In genomic region chr7:35504365-35504764, GRCh38 we compare ENCODE assay signal across 22 cellular contexts.
DNase-seq lines count a peak whose midpoint lies in the region; ATAC-seq, FAIRE-seq and TF ChIP-seq lines count a peak whose summit lies in the region.
"Had no signal": no experiment of that assay in that cellular context is flagged by ENCODE, and none has a peak within 500 bp of the region (broad histone marks: within the 10 kb centered on the region; RNA-seq: fewer than 3 reads in every experiment).

No MANE protein-coding gene starts in this region.

- intact Hi-C loops in left lung (cut with DNase I) = no loop called here

- TF ChIP-seq RAD21 in A549 (conservative IDR thresholded peaks at IDR 0.05 in 1 of 2, IDR thresholded peaks at IDR 0.05 in 1 of 2) (no peak), Ishikawa (IDR thresholded peaks at IDR 0.05; ENCODE audit: low read depth) (no peak)

- H3K4me1 ChIP-seq in A549 (no peaks in the 10 kb centered on the region), left lung (no peaks in the 10 kb centered on the region)

- H3K79me2 ChIP-seq in SU-DHL-6 (ENCODE audit: insufficient read depth, low read length) = no peaks in the 10 kb centered on the region

- POLR2A ChIA-PET in A549 (lab: Yijun Ruan, JAX) = no interaction called here

- no peak overlapping the region for H3K27ac ChIP-seq in A549
- H3K27ac ChIP-seq in SU-DHL-6 (ENCODE audit: low read depth, low read length) = no peak overlapping the region
- H3K27ac ChIP-seq in left lung = no peak overlapping the region
- H3K27ac ChIP-seq: C4-2B, HL-60, PC-9, RWPE1, SK-N-MC had no signal

- FAIRE-seq in A549 (lab: Jason Lieb, UNC) = no peak
- FAIRE-seq: D721Med had no signal

- H3K9ac ChIP-seq in SU-DHL-6 (ENCODE audit: low read length) = no peak overlapping the region

- peak overlapping the region; percentile 36 for H2AFZ ChIP-seq in SU-DHL-6 (ENCODE audit: low read depth, low read length, severe bottlenecking)

- no peaks in the 10 kb centered on the region for H4K20me1 ChIP-seq in SU-DHL-6 (ENCODE audit: low read depth, low read length)

- no peak overlapping the region for H3K4me3 ChIP-seq in A549
- no peak overlapping the region for H3K4me3 ChIP-seq in SU-DHL-6 (ENCODE audit: insufficient read depth, low read length, poor library complexity, severe bottlenecking)
- H3K4me3 ChIP-seq in left lung = no peak overlapping the region
- H3K4me3 ChIP-seq: PC-9, SK-N-MC had no signal

- CTCF ChIA-PET in A549 (lab: Yijun Ruan, JAX) = interaction anchor here (5.7 kb wide), 1 partner anchor 16 kb away, joined by 20 read pairs; no protein-coding TSS in a partner anchor

- H3K4me2 ChIP-seq in A549 (no peak overlapping the region), SU-DHL-6 (ENCODE audit: low read depth, low read length, poor library complexity, severe bottlenecking) (no peak overlapping the region)
- H3K4me2 ChIP-seq: PC-9 had no signal

- no peaks in the 10 kb centered on the region for H3K9me2 ChIP-seq in SU-DHL-6 (replicated peaks; ENCODE audit: insufficient read depth, low read length)

- no peak for ATAC-seq in A549
- ATAC-seq in left lung = no peak
- ATAC-seq: T-cell had no signal

- H3F3A ChIP-seq in SU-DHL-6 (ENCODE audit: insufficient read depth) = no peaks in the 10 kb centered on the region

- no peaks in the 10 kb centered on the region for H3K27me3 ChIP-seq in SU-DHL-6 (ENCODE audit: low read length)
- H3K27me3 ChIP-seq in left lung = no peaks in the 10 kb centered on the region

- DNase-seq in A549 (ENCODE audit: low read depth in 1 of 2, low spot score in 1 of 2) = no peak
- peak; percentile 35 for DNase-seq in iPS-NIHi7 (ENCODE audit: extremely low spot score)
- no peak for DNase-seq in left lung
- no peak for DNase-seq in KG1 (lab: John Stamatoyannopoulos, UW)
- no peak for DNase-seq in activated T-cell treated with anti-CD3 and anti-CD28 coated beads, Interleukin-2, amount 50 U/mL, for 48 hours
- DNase-seq: 8988T, DMS53, GDM1, HCEC 1CT, NCI-H1417 treated with DMSO at 0.1 percent for 48 hours, NCI-H187, NCI-H69, PC-9, SHP77 treated with DMSO at 0.1 percent for 48 hours, T-cell had no signal

- TF ChIP-seq EP300 in A549 (IDR thresholded peaks at IDR 0.05) (no peak), Ishikawa (IDR thresholded peaks at IDR 0.05; ENCODE audit: borderline replicate concordance) (no peak)

- TF ChIP-seq CTCF in A549 (IDR thresholded peaks at IDR 0.05) (no peak), SU-DHL-6 (IDR thresholded peaks at IDR 0.05; ENCODE audit: insufficient read depth, low read length, poor library complexity, severe bottlenecking) (no peak), left lung (IDR thresholded peaks at IDR 0.05) (no peak)

- TF ChIP-seq POLR2A in A549 (IDR thresholded peaks at IDR 0.05; ENCODE audit: low read length) = no peak

- H3K36me3 ChIP-seq in SU-DHL-6 (ENCODE audit: low read length) (no peaks in the 10 kb centered on the region), left lung (no peaks in the 10 kb centered on the region)

- no peaks in the 10 kb centered on the region for H3K9me3 ChIP-seq in A549
- no peaks in the 10 kb centered on the region for H3K9me3 ChIP-seq in SU-DHL-6 (ENCODE audit: insufficient read depth, low read length)
- H3K9me3 ChIP-seq in left lung = no peaks in the 10 kb centered on the region

- 32% methylated on average over 4 of the region's 5 CpGs for WGBS in A549 (ENCODE audit: missing lambda C conversion rate)

TF ChIP-seq in A549, 52 proteins besides CTCF, POLR2A, EP300 and RAD21:
- TF ChIP-seq, protein P1, sequence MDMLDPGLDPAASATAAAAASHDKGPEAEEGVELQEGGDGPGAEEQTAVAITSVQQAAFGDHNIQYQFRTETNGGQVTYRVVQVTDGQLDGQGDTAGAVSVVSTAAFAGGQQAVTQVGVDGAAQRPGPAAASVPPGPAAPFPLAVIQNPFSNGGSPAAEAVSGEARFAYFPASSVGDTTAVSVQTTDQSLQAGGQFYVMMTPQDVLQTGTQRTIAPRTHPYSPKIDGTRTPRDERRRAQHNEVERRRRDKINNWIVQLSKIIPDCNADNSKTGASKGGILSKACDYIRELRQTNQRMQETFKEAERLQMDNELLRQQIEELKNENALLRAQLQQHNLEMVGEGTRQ (IDR thresholded peaks at IDR 0.05) = peak; percentile 25; the same call in 1 of the 2 replicates
- TF ChIP-seq, protein P2, sequence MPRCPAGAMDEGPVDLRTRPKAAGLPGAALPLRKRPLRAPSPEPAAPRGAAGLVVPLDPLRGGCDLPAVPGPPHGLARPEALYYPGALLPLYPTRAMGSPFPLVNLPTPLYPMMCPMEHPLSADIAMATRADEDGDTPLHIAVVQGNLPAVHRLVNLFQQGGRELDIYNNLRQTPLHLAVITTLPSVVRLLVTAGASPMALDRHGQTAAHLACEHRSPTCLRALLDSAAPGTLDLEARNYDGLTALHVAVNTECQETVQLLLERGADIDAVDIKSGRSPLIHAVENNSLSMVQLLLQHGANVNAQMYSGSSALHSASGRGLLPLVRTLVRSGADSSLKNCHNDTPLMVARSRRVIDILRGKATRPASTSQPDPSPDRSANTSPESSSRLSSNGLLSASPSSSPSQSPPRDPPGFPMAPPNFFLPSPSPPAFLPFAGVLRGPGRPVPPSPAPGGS (IDR thresholded peaks at IDR 0.05) = no peak

TF ChIP-seq in Ishikawa, 13 proteins besides CTCF, POLR2A, EP300 and RAD21:
- TF ChIP-seq, protein P3, sequence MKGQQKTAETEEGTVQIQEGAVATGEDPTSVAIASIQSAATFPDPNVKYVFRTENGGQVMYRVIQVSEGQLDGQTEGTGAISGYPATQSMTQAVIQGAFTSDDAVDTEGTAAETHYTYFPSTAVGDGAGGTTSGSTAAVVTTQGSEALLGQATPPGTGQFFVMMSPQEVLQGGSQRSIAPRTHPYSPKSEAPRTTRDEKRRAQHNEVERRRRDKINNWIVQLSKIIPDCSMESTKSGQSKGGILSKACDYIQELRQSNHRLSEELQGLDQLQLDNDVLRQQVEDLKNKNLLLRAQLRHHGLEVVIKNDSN (IDR thresholded peaks at IDR 0.05) = peak; percentile 46; the same call in 1 of the 2 replicates
- no peak for TF ChIP-seq FOXM1 (IDR thresholded peaks at IDR 0.05; ENCODE audit: borderline replicate concordance, low read depth)
